25 cellular contexts compared by ENCODE assay signal in the genomic region with DNA sequence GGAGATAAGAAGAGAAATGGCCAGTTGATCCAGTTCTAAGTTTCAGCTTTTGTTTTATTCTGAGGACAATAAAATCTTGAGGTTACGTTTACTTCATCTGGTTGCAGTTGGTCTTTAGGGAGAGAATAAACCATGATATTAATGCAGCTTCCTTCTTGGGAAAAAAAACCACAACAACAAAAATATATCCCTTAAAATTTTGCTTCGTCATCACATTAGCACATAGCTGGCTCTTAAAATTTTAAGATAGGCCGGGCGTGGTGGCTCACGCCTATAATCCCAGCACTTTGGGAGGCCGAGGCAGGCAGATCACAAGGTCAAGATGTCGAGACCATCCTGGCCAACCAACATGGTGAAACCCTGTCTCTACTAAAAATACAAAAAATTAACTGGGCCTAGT.
"Had no signal": no experiment of that assay in that cellular context is flagged by ENCODE, and none has a peak within 500 bp of the region (broad histone marks: within the 10 kb centered on the region; RNA-seq: fewer than 3 reads in every experiment).

No MANE protein-coding gene starts in this region.

- H3K4me3 ChIP-seq: ascending aorta, body of pancreas, PC-9 had no signal

- H2AFZ ChIP-seq: PC-9 had no signal

- H3K4me2 ChIP-seq: PC-9, SK-N-SH had no signal

- H3K27me3 ChIP-seq: ascending aorta, body of pancreas had no signal

- DNase-seq: activated CD4-positive, alpha-beta T cell treated with anti-CD3 and anti-CD28 coated beads, Interleukin-2, amount 10 ng/mL, durations not matched to agents 24 days and 14 days; activated CD4-positive, alpha-beta T cell treated with anti-CD3 and anti-CD28 coated beads, Interleukin-2, amount 50 U/mL, for 48 hours; activated CD4-positive, CD25-positive, alpha-beta regulatory T cell treated with anti-CD3 and anti-CD28 coated beads, Interleukin-2, amount 50 U/mL, for 72 hours; activated CD8-positive, alpha-beta memory T cell treated with anti-CD3 and anti-CD28 coated beads, Interleukin-2, amount 10 ng/mL, durations not matched to agents 7 days and 5 days; activated effector memory CD4-positive, alpha-beta T cell treated with anti-CD3 and anti-CD28 coated beads, Interleukin-2, amount 50 U/mL, for 16 hours; activated naive CD4-positive, alpha-beta T cell treated with Interleukin-2 at 50 U/mL for 16 hours; activated naive CD8-positive, alpha-beta T cell treated with anti-CD3 and anti-CD28 coated beads, Interleukin-2, amount 50 U/mL, for 24 hours; activated T-cell treated with anti-CD3 and anti-CD28 coated beads, Interleukin-2, amount 50 U/mL, for 24 hours; amniotic stem cell; body of pancreas; central memory CD4-positive, alpha-beta T cell; Karpas-422; MM.1S; NCI-H1105; NCI-H1436; NCI-H1694 treated with DMSO at 0.1 percent for 48 hours; NCI-H2029 treated with DMSO at 0.1 percent for 48 hours; NCI-H524; PC-9; SK-N-SH; T-helper 1 cell had no signal

- H3K9ac ChIP-seq: SK-N-SH had no signal

- ATAC-seq: activated CD8-positive, alpha-beta memory T cell treated with anti-CD3 and anti-CD28 coated beads, Interleukin-2, amount 10 ng/mL, durations not matched to agents 7 days and 5 days; activated naive CD4-positive, alpha-beta T cell treated with anti-CD3 and anti-CD28 coated beads, Interleukin-2, amount 50 U/mL, for 72 hours; activated naive CD8-positive, alpha-beta T cell treated with anti-CD3 and anti-CD28 coated beads, Interleukin-2, amount 50 U/mL, for 24 hours; body of pancreas; Right ventricle myocardium inferior had no signal

- FAIRE-seq: bronchial epithelial cell had no signal

- H3K4me1 ChIP-seq: ascending aorta, body of pancreas had no signal

- H3K27ac ChIP-seq: ascending aorta, body of pancreas, PC-9 had no signal

- H3K9me3 ChIP-seq: ascending aorta, body of pancreas, SK-N-SH had no signal
